29 cellular contexts compared by ENCODE assay signal in the genomic region with DNA sequence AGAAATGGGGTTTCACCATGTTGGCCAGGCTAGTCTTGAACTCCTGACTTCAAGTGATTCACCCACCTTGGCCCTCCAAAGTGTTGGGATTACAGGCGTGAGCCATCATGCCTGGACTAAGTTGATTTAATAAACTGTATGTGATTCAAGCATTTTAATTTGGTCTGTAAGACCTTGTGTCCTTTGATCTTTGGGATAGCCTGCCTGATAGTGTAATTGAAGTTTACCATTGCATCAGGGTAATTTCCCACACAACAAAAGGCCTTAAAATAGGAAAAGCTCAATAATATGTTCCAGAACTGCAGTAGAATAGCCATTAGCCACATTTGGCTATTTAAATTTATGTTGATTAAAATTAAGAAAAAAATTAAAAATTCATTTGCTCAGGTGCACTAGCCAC.
"Had no signal": no experiment of that assay in that cellular context is flagged by ENCODE, and none has a peak within 500 bp of the region (broad histone marks: within the 10 kb centered on the region; RNA-seq: fewer than 3 reads in every experiment).

No MANE protein-coding gene starts in this region.

- H3K27ac Mint-ChIP-seq: stimulated activated effector memory CD8-positive, alpha-beta T cell treated with anti-CD3 and anti-CD28 coated beads, Interleukin-12 subunit alpha, Interleukin-12 subunit beta, amount 100 ng/mL, for 72 hours; stimulated activated memory B cell treated with anti-CD40 and anti-IgM and Interleukin-4, amounts not matched to agents 10 μg/mL and 1 μg/mL and 100 μg/mL, for 72 hours; stimulated activated naive B cell treated with anti-CD40 and anti-IgM and Interleukin-4, amounts not matched to agents 10 μg/mL and 1 μg/mL and 100 μg/mL, for 72 hours; stimulated activated naive CD8-positive, alpha-beta T cell treated with anti-CD3 and anti-CD28 coated beads, Interleukin-15, amount 100 ng/mL, for 72 hours; stimulated activated naive CD8-positive, alpha-beta T cell treated with anti-CD3 and anti-CD28 coated beads, Interleukin-15, Interleukin-2, amounts not matched to agents 100 ng/mL and 50 ng/mL, for 24 hours; type B pancreatic cell had no signal

- H3K9me3 ChIP-seq: stomach, suprapubic skin, testis, thoracic aorta, thyroid gland, tibial artery, tibial nerve, transverse colon, upper lobe of left lung, upper lobe of right lung, uterus, vagina had no signal

- H3K36me3 ChIP-seq: stomach, suprapubic skin, thoracic aorta, thyroid gland, tibial artery, tibial nerve, transverse colon, upper lobe of left lung, upper lobe of right lung, uterus, vagina had no signal

- H3K9me3 Mint-ChIP-seq: stimulated activated effector memory CD8-positive, alpha-beta T cell treated with anti-CD3 and anti-CD28 coated beads, Interleukin-12 subunit alpha, Interleukin-12 subunit beta, amount 100 ng/mL, for 72 hours; stimulated activated memory B cell treated with anti-CD40 and anti-IgM and Interleukin-4, amounts not matched to agents 10 μg/mL and 1 μg/mL and 100 μg/mL, for 72 hours; stimulated activated naive B cell treated with anti-CD40 and anti-IgM and Interleukin-4, amounts not matched to agents 10 μg/mL and 1 μg/mL and 100 μg/mL, for 72 hours; stimulated activated naive CD8-positive, alpha-beta T cell treated with anti-CD3 and anti-CD28 coated beads, Interleukin-15, amount 100 ng/mL, for 72 hours; stimulated activated naive CD8-positive, alpha-beta T cell treated with anti-CD3 and anti-CD28 coated beads, Interleukin-15, Interleukin-2, amounts not matched to agents 100 ng/mL and 50 ng/mL, for 24 hours; type B pancreatic cell had no signal

- H3K4me3 Mint-ChIP-seq: stimulated activated effector memory CD8-positive, alpha-beta T cell treated with anti-CD3 and anti-CD28 coated beads, Interleukin-12 subunit alpha, Interleukin-12 subunit beta, amount 100 ng/mL, for 72 hours; stimulated activated memory B cell treated with anti-CD40 and anti-IgM and Interleukin-4, amounts not matched to agents 10 μg/mL and 1 μg/mL and 100 μg/mL, for 72 hours; stimulated activated naive B cell treated with anti-CD40 and anti-IgM and Interleukin-4, amounts not matched to agents 10 μg/mL and 1 μg/mL and 100 μg/mL, for 72 hours; stimulated activated naive CD8-positive, alpha-beta T cell treated with anti-CD3 and anti-CD28 coated beads, Interleukin-15, amount 100 ng/mL, for 72 hours; stimulated activated naive CD8-positive, alpha-beta T cell treated with anti-CD3 and anti-CD28 coated beads, Interleukin-15, Interleukin-2, amounts not matched to agents 100 ng/mL and 50 ng/mL, for 24 hours; type B pancreatic cell had no signal

- H3K27me3 ChIP-seq: stomach, suprapubic skin, testis, thyroid gland, tibial artery, tibial nerve, transverse colon, upper lobe of left lung, upper lobe of right lung, uterus, vagina had no signal

- H3K27ac ChIP-seq: stomach, suprapubic skin, testis, thoracic aorta, thyroid gland, tibial artery, tibial nerve, transverse colon, upper lobe of left lung, upper lobe of right lung, uterus, vagina had no signal

- ATAC-seq: stimulated activated effector memory CD8-positive, alpha-beta T cell treated with anti-CD3 and anti-CD28 coated beads, Interleukin-12 subunit alpha, Interleukin-12 subunit beta, amount 100 ng/mL, for 72 hours; stimulated activated memory B cell treated with anti-CD40 and anti-IgM and Interleukin-4, amounts not matched to agents 10 μg/mL and 1 μg/mL and 100 μg/mL, for 72 hours; stimulated activated naive B cell treated with anti-CD40 and anti-IgM and Interleukin-4, amounts not matched to agents 10 μg/mL and 1 μg/mL and 100 μg/mL, for 72 hours; stimulated activated naive CD8-positive, alpha-beta T cell treated with anti-CD3 and anti-CD28 coated beads, Interleukin-15, amount 100 ng/mL, for 72 hours; stimulated activated naive CD8-positive, alpha-beta T cell treated with anti-CD3 and anti-CD28 coated beads, Interleukin-15, Interleukin-2, amounts not matched to agents 100 U/mL and 50 U/mL, for 24 hours; upper lobe of right lung had no signal

- FAIRE-seq: urothelium cell line had no signal

- H3K36me3 Mint-ChIP-seq: stimulated activated effector memory CD8-positive, alpha-beta T cell treated with anti-CD3 and anti-CD28 coated beads, Interleukin-12 subunit alpha, Interleukin-12 subunit beta, amount 100 ng/mL, for 72 hours; stimulated activated memory B cell treated with anti-CD40 and anti-IgM and Interleukin-4, amounts not matched to agents 10 μg/mL and 1 μg/mL and 100 μg/mL, for 72 hours; stimulated activated naive B cell treated with anti-CD40 and anti-IgM and Interleukin-4, amounts not matched to agents 10 μg/mL and 1 μg/mL and 100 μg/mL, for 72 hours; type B pancreatic cell had no signal

- H3K27me3 Mint-ChIP-seq: stimulated activated naive B cell treated with anti-CD40 and anti-IgM and Interleukin-4, amounts not matched to agents 10 μg/mL and 1 μg/mL and 100 μg/mL, for 72 hours; stimulated activated naive CD8-positive, alpha-beta T cell treated with anti-CD3 and anti-CD28 coated beads, Interleukin-15, amount 100 ng/mL, for 72 hours; type B pancreatic cell had no signal

- DNase-seq: stimulated activated CD4-positive, alpha-beta T cell treated with anti-CD3 and anti-CD28 coated beads, Interleukin-2, amount 100 ng/mL, for 48 hours; stimulated activated CD4-positive, alpha-beta T cell treated with anti-CD3 and anti-CD28 coated beads, Interleukin-4, amount 100 ng/mL, for 1 hour; stimulated activated CD4-positive, alpha-beta T cell treated with anti-CD3 and anti-CD28 coated beads, Interleukin-4, amount 100 ng/mL, for 24 hours; stimulated activated CD4-positive, alpha-beta T cell treated with anti-CD3 and anti-CD28 coated beads, Interleukin-4, amount 100 ng/mL, for 4 hours; stimulated activated CD8-positive, alpha-beta memory T cell treated with anti-CD3 and anti-CD28 coated beads, Interleukin-4, amount 100 ng/mL, for 48 hours; stimulated activated naive B cell treated with anti-CD40 and anti-IgM and Interleukin-4, amounts not matched to agents 10 μg/mL and 1 μg/mL and 100 μg/mL, for 72 hours; stimulated activated naive CD4-positive, alpha-beta T cell; stimulated activated naive CD4-positive, alpha-beta T cell treated with Interleukin-2 at 50 U/mL for 16 hours; stimulated activated naive CD8-positive, alpha-beta T cell treated with anti-CD3 and anti-CD28 coated beads, Interleukin-15, amount 100 ng/mL, for 72 hours; stimulated activated naive CD8-positive, alpha-beta T cell treated with anti-CD3 and anti-CD28 coated beads, Interleukin-15, Interleukin-2, amounts not matched to agents 100 U/mL and 50 U/mL, for 24 hours; stomach; substantia nigra; testis; thyroid gland; tibial artery; transverse colon; trophoblast cell; upper lobe of left lung; upper lobe of right lung; uterus had no signal

- H3K4me1 Mint-ChIP-seq: stimulated activated effector memory CD8-positive, alpha-beta T cell treated with anti-CD3 and anti-CD28 coated beads, Interleukin-12 subunit alpha, Interleukin-12 subunit beta, amount 100 ng/mL, for 72 hours; stimulated activated memory B cell treated with anti-CD40 and anti-IgM and Interleukin-4, amounts not matched to agents 10 μg/mL and 1 μg/mL and 100 μg/mL, for 72 hours; stimulated activated naive B cell treated with anti-CD40 and anti-IgM and Interleukin-4, amounts not matched to agents 10 μg/mL and 1 μg/mL and 100 μg/mL, for 72 hours; stimulated activated naive CD8-positive, alpha-beta T cell treated with anti-CD3 and anti-CD28 coated beads, Interleukin-15, amount 100 ng/mL, for 72 hours had no signal

- H3K4me3 ChIP-seq: stomach, suprapubic skin, testis, thoracic aorta, thyroid gland, tibial artery, tibial nerve, transverse colon, upper lobe of left lung, upper lobe of right lung, uterus, vagina had no signal

- H3K4me1 ChIP-seq: stomach, suprapubic skin, testis, thyroid gland, tibial artery, tibial nerve, transverse colon, upper lobe of left lung, upper lobe of right lung, uterus, vagina had no signal
